ENCODE assay signal across 34 cellular contexts in the genomic region with DNA sequence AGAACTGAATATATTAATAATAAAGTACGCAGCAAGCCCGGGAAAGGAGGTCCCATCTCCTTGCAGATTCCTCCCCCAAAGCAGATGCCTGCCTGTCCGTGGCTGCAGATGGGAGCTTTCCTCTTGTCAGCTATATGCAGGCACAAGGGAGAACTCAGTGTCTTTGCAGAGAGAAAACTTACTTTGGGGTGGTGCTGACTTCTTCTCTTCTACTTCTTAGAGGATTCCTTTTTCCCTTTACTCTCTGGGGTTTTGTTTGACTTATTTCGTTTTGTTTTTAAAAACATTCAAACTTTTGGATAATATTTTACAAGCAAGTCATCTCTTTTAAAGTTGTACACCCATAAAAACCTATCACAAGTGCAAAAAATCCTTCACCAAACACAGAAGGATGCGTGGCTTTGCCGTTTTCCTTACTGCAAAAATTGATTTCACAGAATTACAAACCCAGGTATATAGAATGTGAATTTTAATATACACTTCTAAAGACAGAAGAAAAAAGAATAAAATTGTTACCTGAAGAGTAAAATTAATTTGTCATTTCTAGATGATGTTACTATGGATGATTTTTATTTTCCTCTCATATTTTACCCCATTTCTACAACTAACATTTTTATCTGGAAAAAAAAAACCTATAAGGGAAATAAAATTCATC.
"Had no signal": no experiment of that assay in that cellular context is flagged by ENCODE, and none has a peak within 500 bp of the region (broad histone marks: within the 10 kb centered on the region; RNA-seq: fewer than 3 reads in every experiment).

No MANE protein-coding gene starts in this region.

- DNase-seq: activated CD4-positive, alpha-beta memory T cell treated with anti-CD3 and anti-CD28 coated beads for 36 hours; activated CD4-positive, alpha-beta T cell treated with anti-CD3 and anti-CD28 coated beads for 48 hours; activated CD8-positive, alpha-beta memory T cell treated with anti-CD3 and anti-CD28 coated beads, Interleukin-2, amount 50 U/mL, for 4 hours; activated gamma-delta T cell; activated naive CD4-positive, alpha-beta T cell treated with anti-CD3 and anti-CD28 coated beads, Interleukin-2, amount 10 ng/mL, durations not matched to agents 7 days and 5 days; activated naive CD8-positive, alpha-beta T cell treated with anti-CD3 and anti-CD28 coated beads, Interleukin-2, amount 10 ng/mL, durations not matched to agents 7 days and 5 days; activated T-cell treated with anti-CD3 and anti-CD28 coated beads, Interleukin-2, amount 50 U/mL, for 1 hour; dorsolateral prefrontal cortex; effector memory CD8-positive, alpha-beta T cell; erythroblast; head of caudate nucleus; hypothalamus; immature natural killer cell; kidney; left colon; naive B cell; nucleus accumbens; psoas muscle; stimulated activated CD4-positive, alpha-beta T cell treated with anti-CD3 and anti-CD28 coated beads, Interleukin-1b, Interleukin-23, amount 100 ng/mL, for 48 hours; stimulated activated naive CD4-positive, alpha-beta T cell; T1000; tibial artery; upper lobe of right lung; WERI-Rb-1 had no signal

- H2AFZ ChIP-seq: parathyroid adenoma had no signal

- H3K9me3 ChIP-seq: ascending aorta, gastroesophageal sphincter, psoas muscle, suprapubic skin, upper lobe of right lung had no signal

- H3K36me3 ChIP-seq: ascending aorta, gastroesophageal sphincter, suprapubic skin, tibial artery, upper lobe of right lung, WERI-Rb-1 had no signal

- H3K27ac Mint-ChIP-seq: activated CD4-positive, alpha-beta memory T cell treated with anti-CD3 and anti-CD28 coated beads for 36 hours; activated naive CD4-positive, alpha-beta T cell treated with anti-CD3 and anti-CD28 coated beads, Interleukin-2, amount 10 ng/mL, durations not matched to agents 7 days and 5 days; activated naive CD8-positive, alpha-beta T cell treated with anti-CD3 and anti-CD28 coated beads, Interleukin-2, amount 10 ng/mL, durations not matched to agents 7 days and 5 days; activated T-helper 1 cell treated with anti-CD3 and anti-CD28 coated beads, Interleukin-12 subunit alpha, Interleukin-12 subunit beta, Interleukin-2, Interleukin-4 antibody, amounts not matched to agents 30 ng/mL and 10 ng/mL and 1 ng/mL, durations not matched to agents 14 hours and 24 hours and 36 hours; brain; effector memory CD8-positive, alpha-beta T cell; immature natural killer cell; mesothelial cell of epicardium; naive B cell had no signal

- H3K79me2 ChIP-seq: parathyroid adenoma had no signal

- H3K36me3 Mint-ChIP-seq: activated CD4-positive, alpha-beta memory T cell treated with anti-CD3 and anti-CD28 coated beads for 36 hours; activated naive CD8-positive, alpha-beta T cell treated with anti-CD3 and anti-CD28 coated beads, Interleukin-2, amount 10 ng/mL, durations not matched to agents 7 days and 5 days; brain; immature natural killer cell; mesothelial cell of epicardium; naive B cell had no signal

- H3K4me1 ChIP-seq: ascending aorta, gastroesophageal sphincter, parathyroid adenoma, psoas muscle, suprapubic skin, upper lobe of right lung had no signal

- H3K4me3 ChIP-seq: ascending aorta, coronary artery, dorsolateral prefrontal cortex, gastroesophageal sphincter, psoas muscle, smooth muscle cell, suprapubic skin, tibial artery, upper lobe of right lung had no signal

- H3K4me2 ChIP-seq: smooth muscle cell had no signal

- FAIRE-seq: kidney had no signal

- H3K9ac ChIP-seq: parathyroid adenoma had no signal

- H3K4me1 Mint-ChIP-seq: immature natural killer cell, naive B cell had no signal

- H3K27me3 ChIP-seq: ascending aorta had no signal

- H3K9me3 Mint-ChIP-seq: brain; effector memory CD8-positive, alpha-beta T cell; immature natural killer cell had no signal

- H3K4me3 Mint-ChIP-seq: activated CD4-positive, alpha-beta memory T cell treated with anti-CD3 and anti-CD28 coated beads for 36 hours; activated naive CD4-positive, alpha-beta T cell treated with anti-CD3 and anti-CD28 coated beads, Interleukin-2, amount 10 ng/mL, durations not matched to agents 7 days and 5 days; activated naive CD8-positive, alpha-beta T cell treated with anti-CD3 and anti-CD28 coated beads, Interleukin-2, amount 10 ng/mL, durations not matched to agents 7 days and 5 days; activated T-helper 1 cell treated with anti-CD3 and anti-CD28 coated beads, Interleukin-12 subunit alpha, Interleukin-12 subunit beta, Interleukin-2, Interleukin-4 antibody, amounts not matched to agents 30 ng/mL and 10 ng/mL and 1 ng/mL, durations not matched to agents 14 hours and 24 hours and 36 hours; brain; effector memory CD8-positive, alpha-beta T cell; immature natural killer cell; mesothelial cell of epicardium; naive B cell had no signal

- H3K27ac ChIP-seq: ascending aorta, coronary artery, dorsolateral prefrontal cortex, gastroesophageal sphincter, parathyroid adenoma, psoas muscle, suprapubic skin, tibial artery, upper lobe of right lung, WERI-Rb-1 had no signal

- ATAC-seq: activated CD4-positive, CD25-positive, alpha-beta regulatory T cell treated with anti-CD3 and anti-CD28 coated beads, Interleukin-2, amount 50 U/mL, for 24 hours; effector memory CD8-positive, alpha-beta T cell; gastroesophageal sphincter; left colon; psoas muscle; upper lobe of right lung had no signal
